In genomic region chr18:46466236-46467160, GRCh38 we compare ENCODE assay signal across 17 cellular contexts.
DNase-seq lines count a peak whose midpoint lies in the region; ATAC-seq and TF ChIP-seq lines count a peak whose summit lies in the region.
"Had no signal": no experiment of that assay in that cellular context is flagged by ENCODE, and none has a peak within 500 bp of the region (broad histone marks: within the 10 kb centered on the region; RNA-seq: fewer than 3 reads in every experiment).

No MANE protein-coding gene starts in this region.

- no peaks in the 10 kb centered on the region for H3K36me3 ChIP-seq in neuronal stem cell (replicated peaks in 1 of 2; ENCODE audit: control insufficient read depth in 2 of 2, insufficient read depth in 2 of 2, low read length in 2 of 2)
- no peaks in the 10 kb centered on the region for H3K36me3 ChIP-seq in uterus

- no CpG with 5 or more reads among the region's 9 CpGs for WGBS in neuronal stem cell (ENCODE audit: extremely low coverage in 2 of 2, insufficient read length in 2 of 2, insufficient replicate concordance in 1 of 2), 2 donors

- peak; percentile 40 for ATAC-seq in esophagus mucosa
- ATAC-seq in GM21367 (IDR thresholded peaks at IDR 0.05; ENCODE audit: unreplicated experiment) = no peak

- H3K18ac ChIP-seq in neuronal stem cell (ENCODE audit: low read length) = peak overlapping the region; percentile 78

- H2AFZ ChIP-seq in neuronal stem cell (ENCODE audit: low read length) = peak overlapping the region; percentile 82

- H3K9me3 ChIP-seq in neuronal stem cell (replicated peaks in 1 of 2; ENCODE audit: control insufficient read depth in 2 of 2, insufficient read depth in 1 of 2, low read depth in 1 of 2, low read length in 2 of 2) (no peaks in the 10 kb centered on the region), uterus (no peaks in the 10 kb centered on the region)

- H4K91ac ChIP-seq in neuronal stem cell (ENCODE audit: low read depth, low read length, poor library complexity) = no peak overlapping the region

- TF ChIP-seq POLR2A in uterus (IDR thresholded peaks at IDR 0.05) = no peak

- H3K27ac ChIP-seq in neuronal stem cell (replicated peaks; ENCODE audit: low read length) (peak overlapping the region; percentile 89), uterus (no peak overlapping the region)

- TF ChIP-seq CTCF in uterus (IDR thresholded peaks at IDR 0.05) = no peak

- no peaks in the 10 kb centered on the region for H3K79me1 ChIP-seq in neuronal stem cell (ENCODE audit: low read depth, low read length)

- no peak overlapping the region for H3K4me2 ChIP-seq in neuronal stem cell (ENCODE audit: insufficient read depth, low read length, poor library complexity, severe bottlenecking)

- no peak overlapping the region for H2BK12ac ChIP-seq in neuronal stem cell (ENCODE audit: low read length)

- no peak overlapping the region for H3K23ac ChIP-seq in neuronal stem cell (ENCODE audit: low read depth, low read length, poor library complexity)

- no peak overlapping the region for H3K4ac ChIP-seq in neuronal stem cell (ENCODE audit: low read length)

- H2BK120ac ChIP-seq in neuronal stem cell (ENCODE audit: low read depth, low read length) = no peak overlapping the region

- H2BK5ac ChIP-seq in neuronal stem cell (ENCODE audit: low read length) = peak overlapping the region; percentile 8

- no peak overlapping the region for H4K8ac ChIP-seq in neuronal stem cell (ENCODE audit: low read depth, low read length)

- H2AK5ac ChIP-seq in neuronal stem cell (ENCODE audit: low read depth, low read length) = peak overlapping the region; percentile 41

- intact Hi-C loops in uterus (cut with DNase I; ENCODE audit: low total_unique reads) = no loop called here

- no peak overlapping the region for H3K9ac ChIP-seq in neuronal stem cell (ENCODE audit: low read depth, low read length, poor library complexity)

- H3K27me3 ChIP-seq in neuronal stem cell (ENCODE audit: control insufficient read depth in 3 of 3, insufficient read depth in 3 of 3, low read depth in 1 of 3, low read length in 3 of 3) (no peaks in the 10 kb centered on the region), uterus (no peaks in the 10 kb centered on the region)

- peaks cover 15 to 48% of the 10 kb centered on the region in 2 donors for H3K4me1 ChIP-seq in neuronal stem cell (ENCODE audit: control insufficient read depth in 2 of 2, insufficient read depth in 1 of 2, low read depth in 1 of 2, low read length in 2 of 2)
- no peaks in the 10 kb centered on the region for H3K4me1 ChIP-seq in uterus

- H2BK15ac ChIP-seq in neuronal stem cell (ENCODE audit: low read length) = no peak overlapping the region

- H3K4me3 ChIP-seq in neuronal stem cell (ENCODE audit: low read length in 2 of 2) (no peak overlapping the region), uterus (no peak overlapping the region)

- peak; percentile 86 for DNase-seq in D341Med (ENCODE audit: low spot score)
- peak; percentile 43 for DNase-seq in NCI-H2227 (lab: John Stamatoyannopoulos, UW; ENCODE audit: unreplicated experiment)
- DNase-seq in neuronal stem cell (ENCODE audit: low spot score) = peak; percentile 76
- DNase-seq in NCI-H146 (lab: John Stamatoyannopoulos, UW) = no peak
- DNase-seq in uterus = no peak
- DNase-seq: activated CD4-positive, alpha-beta T cell treated with anti-CD3 and anti-CD28 coated beads, Interleukin-2, amount 50 U/mL, for 48 hours; amniotic stem cell; CD8-positive, alpha-beta memory T cell; hippocampal formation; left cardiac atrium; NCI-H1105; NCI-H2107; NCI-H526 treated with DMSO at 0.1 percent for 48 hours; SHP77 treated with DMSO at 0.1 percent for 48 hours; T-helper 1 cell had no signal

- H3K14ac ChIP-seq in neuronal stem cell (ENCODE audit: low read length) = no peak overlapping the region

Comparison
In these comparisons a context has a peak if more than half of its experiments do, and no peak if none do; other contexts are left out.
1. DNase-seq: peak in D341Med (single experiment), NCI-H2227 (single experiment) and neuronal stem cell (single experiment); none in NCI-H146 (single experiment) and uterus (0 of 2).